In the genomic region with DNA sequence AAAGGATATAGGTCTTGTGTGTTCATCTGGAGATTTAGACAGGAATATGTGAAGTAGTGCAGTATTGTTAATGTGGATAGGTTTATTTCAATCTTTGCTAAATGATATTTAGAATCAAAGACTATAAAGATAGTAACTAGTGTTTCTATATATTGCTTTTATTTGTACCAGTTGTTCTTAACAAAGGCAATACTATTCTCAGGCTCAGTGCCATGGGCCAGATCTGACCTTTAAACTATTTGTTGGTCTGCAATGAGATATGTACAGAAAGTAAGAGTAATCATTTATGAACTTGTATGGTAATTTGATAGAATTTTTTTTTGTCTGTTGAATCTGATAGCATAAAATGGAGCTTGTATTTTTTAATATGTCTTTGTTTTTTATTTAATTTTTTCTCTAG, we compare ENCODE assay signal across 3 cellular contexts.
"Had no signal": no experiment of that assay in that cellular context is flagged by ENCODE, and none has a peak within 500 bp of the region (broad histone marks: within the 10 kb centered on the region; RNA-seq: fewer than 3 reads in every experiment).

No MANE protein-coding gene starts in this region.

- H3K4me3 ChIP-seq: GM12878 had no signal

- ATAC-seq: GM12878 had no signal

- DNase-seq: GDM1, GF-D8 had no signal
